In the genomic region with DNA sequence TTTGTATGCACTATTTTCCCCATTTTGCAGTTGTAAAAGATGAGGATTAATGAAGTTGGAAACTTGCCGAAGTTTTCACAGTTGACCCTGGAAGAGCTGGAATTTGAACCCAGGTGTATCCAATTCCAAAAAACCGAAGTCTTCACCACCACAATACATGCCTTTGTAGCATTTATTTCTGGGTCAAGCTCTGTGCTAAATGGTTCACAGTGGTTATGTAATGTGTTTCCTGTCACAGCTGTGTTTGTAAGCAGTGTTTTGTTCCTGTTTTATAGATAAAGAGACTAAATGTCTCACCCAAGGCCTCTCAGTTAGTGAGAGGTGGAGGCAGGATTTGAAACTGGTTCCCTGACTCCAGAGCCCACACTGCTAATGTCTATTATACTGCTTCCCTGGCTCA, we compare ENCODE assay signal across 23 cellular contexts. TPM values are rescaled to one million over a fixed set of nuclear protein-coding genes. Genes with fewer than 3 reads are reported as not detected.
"Had no signal": no experiment of that assay in that cellular context is flagged by ENCODE, and none has a peak within 500 bp of the region (broad histone marks: within the 10 kb centered on the region; RNA-seq: fewer than 3 reads in every experiment).

No MANE protein-coding gene starts in this region.

- H3K4me1 ChIP-seq: esophagus muscularis mucosa, left ventricle myocardium inferior, parathyroid adenoma had no signal

- H3K4me3 Mint-ChIP-seq: activated B cell treated with CpG ODN at 0.5 μM for 24 hours; activated CD8-positive, alpha-beta T cell treated with anti-CD3 and anti-CD28 coated beads, Interleukin-2, amount 10 ng/mL, durations not matched to agents 7 days and 5 days; activated naive CD8-positive, alpha-beta T cell treated with anti-CD3 and anti-CD28 coated beads for 36 hours; central memory CD8-positive, alpha-beta T cell; naive B cell had no signal

- H3K9me3 ChIP-seq: body of pancreas, esophagus muscularis mucosa, left ventricle myocardium inferior, thoracic aorta had no signal

- DNase-seq: activated B cell treated with CpG ODN at 0.5 μM for 24 hours; activated CD4-positive, alpha-beta T cell treated with anti-CD3 and anti-CD28 coated beads for 48 hours; activated CD8-positive, alpha-beta memory T cell treated with anti-CD3 and anti-CD28 coated beads, Interleukin-2, amount 50 U/mL, for 4 hours; activated CD8-positive, alpha-beta T cell treated with anti-CD3 and anti-CD28 coated beads, Interleukin-2, amount 10 ng/mL, durations not matched to agents 7 days and 5 days; activated gamma-delta T cell treated with Interleukin-2 at 50 U/mL for 16 hours; activated naive CD8-positive, alpha-beta T cell treated with anti-CD3 and anti-CD28 coated beads for 36 hours; activated T-cell treated with anti-CD3 and anti-CD28 coated beads, Interleukin-2, amount 50 U/mL, for 48 hours; amygdala; body of pancreas; effector CD4-positive, alpha-beta T cell; left ventricle myocardium inferior; naive B cell; stimulated activated CD4-positive, alpha-beta T cell treated with anti-CD3 and anti-CD28 coated beads, Interleukin-12 subunit alpha, Interleukin-12 subunit beta, amount 100 ng/mL, for 4 hours; stimulated activated CD4-positive, alpha-beta T cell treated with anti-CD3 and anti-CD28 coated beads, Interleukin-2, amount 100 ng/mL, for 24 hours had no signal

- H3K27me3 Mint-ChIP-seq: activated B cell treated with CpG ODN at 0.5 μM for 24 hours; activated naive CD8-positive, alpha-beta T cell treated with anti-CD3 and anti-CD28 coated beads for 36 hours; central memory CD8-positive, alpha-beta T cell; naive B cell had no signal

- ATAC-seq: activated CD8-positive, alpha-beta T cell treated with anti-CD3 and anti-CD28 coated beads, Interleukin-2, amount 10 ng/mL, durations not matched to agents 7 days and 5 days; body of pancreas had no signal

- H3K36me3 Mint-ChIP-seq: activated naive CD8-positive, alpha-beta T cell treated with anti-CD3 and anti-CD28 coated beads for 36 hours; naive B cell had no signal

- H3K27me3 ChIP-seq: body of pancreas, esophagus muscularis mucosa, hepatocyte had no signal

- H3K27ac ChIP-seq: body of pancreas, coronary artery, esophagus muscularis mucosa, hepatocyte, left ventricle myocardium inferior, parathyroid adenoma, thoracic aorta had no signal

- H3K4me3 ChIP-seq: body of pancreas, coronary artery, esophagus muscularis mucosa, hepatocyte, left ventricle myocardium inferior, thoracic aorta had no signal

- H3K27ac Mint-ChIP-seq: activated B cell treated with CpG ODN at 0.5 μM for 24 hours; activated CD8-positive, alpha-beta T cell treated with anti-CD3 and anti-CD28 coated beads, Interleukin-2, amount 10 ng/mL, durations not matched to agents 7 days and 5 days; activated naive CD8-positive, alpha-beta T cell treated with anti-CD3 and anti-CD28 coated beads for 36 hours; naive B cell had no signal

- H3K4me1 Mint-ChIP-seq: activated B cell treated with CpG ODN at 0.5 μM for 24 hours; activated naive CD8-positive, alpha-beta T cell treated with anti-CD3 and anti-CD28 coated beads for 36 hours; central memory CD8-positive, alpha-beta T cell; naive B cell had no signal

- H3K36me3 ChIP-seq: esophagus muscularis mucosa, left ventricle myocardium inferior, thoracic aorta had no signal

RNA-seq across cellular contexts. Expression of a gene that starts 17.6 kb away (rescaled TPM):
- total RNA-seq: activated B cell treated with CpG ODN at 0.5 μM for 24 hours; activated CD8-positive, alpha-beta T cell treated with anti-CD3 and anti-CD28 coated beads, Interleukin-2, amount 10 ng/mL, durations not matched to agents 7 days and 5 days; activated naive CD8-positive, alpha-beta T cell treated with anti-CD3 and anti-CD28 coated beads for 36 hours; glomerular endothelial cell; hepatocyte; left ventricle myocardium inferior; mononuclear cell; thoracic aorta; urinary bladder had no signal

RNA-seq across cellular contexts. Expression of a gene that starts 30.3 kb away (rescaled TPM):
- total RNA-seq: body of pancreas had no signal
